Comparison of ENCODE assay signal across 1 cellular context in the genomic region with DNA sequence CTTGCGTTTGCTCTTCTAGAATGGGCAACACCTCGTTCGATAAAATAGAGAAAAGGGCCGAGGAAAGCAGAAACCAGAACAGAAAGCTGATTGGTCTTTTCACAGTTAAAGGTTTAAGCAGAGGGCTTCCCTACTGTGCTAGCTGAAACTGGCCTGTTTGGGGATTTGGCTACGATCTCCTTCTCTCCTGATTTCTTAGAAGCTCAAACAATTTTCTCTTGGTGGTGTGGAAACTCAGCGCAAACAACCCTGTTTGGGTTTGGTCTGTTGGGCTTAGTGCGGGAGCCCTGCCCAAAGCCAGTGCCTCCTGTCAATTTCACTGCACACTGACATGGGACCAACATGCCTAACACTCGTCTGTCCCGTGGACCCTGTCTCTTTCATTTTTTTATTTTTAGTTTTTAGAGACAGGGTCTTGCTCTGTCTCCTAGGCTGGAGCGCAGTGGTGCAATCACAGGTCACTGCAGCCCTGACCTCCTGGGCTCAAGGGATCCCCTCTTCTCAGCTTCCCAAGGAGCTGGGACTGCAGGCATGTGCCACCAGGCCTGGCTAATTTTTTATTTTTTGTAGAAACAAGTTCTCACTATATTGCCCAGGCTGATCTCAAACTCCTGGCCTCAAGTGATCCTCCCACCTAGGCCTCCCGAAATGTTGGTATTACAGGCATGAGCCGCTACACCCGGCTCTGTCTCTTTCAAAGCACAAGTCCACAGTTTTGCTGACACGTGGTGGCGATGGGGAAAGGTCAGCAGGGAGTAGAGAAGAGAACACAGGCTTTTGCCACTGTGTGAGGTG.
TF ChIP-seq lines count a peak whose summit lies in the region.

No MANE protein-coding gene starts in this region.

TF ChIP-seq in HepG2, 621 proteins besides CTCF, POLR2A, EP300 and RAD21 (continued from another document and continues in another):
- TF ChIP-seq GFI1 (CRISPR knock-in tag; IDR thresholded peaks at IDR 0.05; ENCODE audit: borderline replicate concordance) (no peak), ZFYVE20 (CRISPR knock-in tag; IDR thresholded peaks at IDR 0.05; ENCODE audit: borderline replicate concordance, low read depth) (no peak), HOXD1 (CRISPR knock-in tag; IDR thresholded peaks at IDR 0.05) (no peak), ZSCAN31 (CRISPR knock-in tag; IDR thresholded peaks at IDR 0.05; ENCODE audit: low read depth) (0 out of 2 replicates have a peak, but pooled peaks have one; percentile 38), NRL (CRISPR knock-in tag; IDR thresholded peaks at IDR 0.05; ENCODE audit: borderline replicate concordance) (no peak), ZSCAN12 (CRISPR knock-in tag; IDR thresholded peaks at IDR 0.05) (0 out of 2 replicates have a peak, but pooled peaks have one; percentile 12), ZNF75D (CRISPR knock-in tag; IDR thresholded peaks at IDR 0.05; ENCODE audit: borderline replicate concordance) (no peak), ZMYM3 (CRISPR knock-in tag; IDR thresholded peaks at IDR 0.05) (0 out of 2 replicates have a peak, but pooled peaks have one; percentile 21), KAT8 (CRISPR knock-in tag; IDR thresholded peaks at IDR 0.05) (peak; percentile 3; the same call in 1 of the 2 replicates), ZNF367 (CRISPR knock-in tag; IDR thresholded peaks at IDR 0.05; ENCODE audit: borderline replicate concordance) (no peak), ERF (CRISPR knock-in tag; IDR thresholded peaks at IDR 0.05) (peak; percentile 46; the same call in 1 of the 2 replicates), TAF15 (IDR thresholded peaks at IDR 0.05; ENCODE audit: low read depth, low read length, poor library complexity, severe bottlenecking) (no peak), MAFK (conservative IDR thresholded peaks at IDR 0.05 in 1 of 2, IDR thresholded peaks at IDR 0.05 in 1 of 2; ENCODE audit: low read length in 2 of 2) (peak in 1 of 2 experiments; percentile 35; a peak in 1 of 4 replicates), ASH2L (IDR thresholded peaks at IDR 0.05; ENCODE audit: insufficient read length, low read depth, low read length) (no peak), SIX1 (CRISPR knock-in tag; IDR thresholded peaks at IDR 0.05; ENCODE audit: borderline replicate concordance) (no peak), MIXL1 (CRISPR knock-in tag; IDR thresholded peaks at IDR 0.05) (no peak), ZNF879 (CRISPR knock-in tag; IDR thresholded peaks at IDR 0.05) (no peak), NFIC (IDR thresholded peaks at IDR 0.05; ENCODE audit: low read length) (no peak), ZNF441 (CRISPR knock-in tag; IDR thresholded peaks at IDR 0.05; ENCODE audit: borderline replicate concordance) (peak; percentile 24; the same call in 1 of the 2 replicates), CHD4 (IDR thresholded peaks at IDR 0.05; ENCODE audit: borderline replicate concordance, low read length) (no peak), ZNF232 (CRISPR knock-in tag; IDR thresholded peaks at IDR 0.05; ENCODE audit: borderline replicate concordance) (peak; percentile 56; the same call in 1 of the 2 replicates), NPAS2 (CRISPR knock-in tag; IDR thresholded peaks at IDR 0.05; ENCODE audit: borderline replicate concordance) (no peak), MEIS2 (CRISPR knock-in tag; IDR thresholded peaks at IDR 0.05) (no peak; the same call in 1 of the 2 replicates), ZFP41 (CRISPR knock-in tag; IDR thresholded peaks at IDR 0.05; ENCODE audit: borderline replicate concordance) (0 out of 2 replicates have a peak, but pooled peaks have one; percentile 4), PAWR (CRISPR knock-in tag; IDR thresholded peaks at IDR 0.05; ENCODE audit: borderline replicate concordance) (no peak), KDM1A (CRISPR knock-in tag; IDR thresholded peaks at IDR 0.05) (0 out of 2 replicates have a peak, but pooled peaks have one; percentile 37), ZNF3 (CRISPR knock-in tag; IDR thresholded peaks at IDR 0.05) (no peak), GABPA (IDR thresholded peaks at IDR 0.05; ENCODE audit: low read depth, low read length) (no peak), GABPA (CRISPR knock-in tag; IDR thresholded peaks at IDR 0.05; ENCODE audit: low read depth) (no peak), MED1 (CRISPR knock-in tag; IDR thresholded peaks at IDR 0.05) (no peak), ONECUT2 (CRISPR knock-in tag; IDR thresholded peaks at IDR 0.05) (no peak), FLYWCH1 (CRISPR knock-in tag; IDR thresholded peaks at IDR 0.05) (0 out of 2 replicates have a peak, but pooled peaks have one; percentile 41), ZNF207 (IDR thresholded peaks at IDR 0.05; ENCODE audit: borderline replicate concordance) (no peak), ARNTL (CRISPR knock-in tag; IDR thresholded peaks at IDR 0.05) (peak; percentile 42)
- TF ChIP-seq, protein P1, sequence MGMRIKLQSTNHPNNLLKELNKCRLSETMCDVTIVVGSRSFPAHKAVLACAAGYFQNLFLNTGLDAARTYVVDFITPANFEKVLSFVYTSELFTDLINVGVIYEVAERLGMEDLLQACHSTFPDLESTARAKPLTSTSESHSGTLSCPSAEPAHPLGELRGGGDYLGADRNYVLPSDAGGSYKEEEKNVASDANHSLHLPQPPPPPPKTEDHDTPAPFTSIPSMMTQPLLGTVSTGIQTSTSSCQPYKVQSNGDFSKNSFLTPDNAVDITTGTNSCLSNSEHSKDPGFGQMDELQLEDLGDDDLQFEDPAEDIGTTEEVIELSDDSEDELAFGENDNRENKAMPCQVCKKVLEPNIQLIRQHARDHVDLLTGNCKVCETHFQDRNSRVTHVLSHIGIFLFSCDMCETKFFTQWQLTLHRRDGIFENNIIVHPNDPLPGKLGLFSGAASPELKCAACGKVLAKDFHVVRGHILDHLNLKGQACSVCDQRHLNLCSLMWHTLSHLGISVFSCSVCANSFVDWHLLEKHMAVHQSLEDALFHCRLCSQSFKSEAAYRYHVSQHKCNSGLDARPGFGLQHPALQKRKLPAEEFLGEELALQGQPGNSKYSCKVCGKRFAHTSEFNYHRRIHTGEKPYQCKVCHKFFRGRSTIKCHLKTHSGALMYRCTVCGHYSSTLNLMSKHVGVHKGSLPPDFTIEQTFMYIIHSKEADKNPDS (CRISPR knock-in tag; IDR thresholded peaks at IDR 0.05), result no peak
- TF ChIP-seq, protein P2, sequence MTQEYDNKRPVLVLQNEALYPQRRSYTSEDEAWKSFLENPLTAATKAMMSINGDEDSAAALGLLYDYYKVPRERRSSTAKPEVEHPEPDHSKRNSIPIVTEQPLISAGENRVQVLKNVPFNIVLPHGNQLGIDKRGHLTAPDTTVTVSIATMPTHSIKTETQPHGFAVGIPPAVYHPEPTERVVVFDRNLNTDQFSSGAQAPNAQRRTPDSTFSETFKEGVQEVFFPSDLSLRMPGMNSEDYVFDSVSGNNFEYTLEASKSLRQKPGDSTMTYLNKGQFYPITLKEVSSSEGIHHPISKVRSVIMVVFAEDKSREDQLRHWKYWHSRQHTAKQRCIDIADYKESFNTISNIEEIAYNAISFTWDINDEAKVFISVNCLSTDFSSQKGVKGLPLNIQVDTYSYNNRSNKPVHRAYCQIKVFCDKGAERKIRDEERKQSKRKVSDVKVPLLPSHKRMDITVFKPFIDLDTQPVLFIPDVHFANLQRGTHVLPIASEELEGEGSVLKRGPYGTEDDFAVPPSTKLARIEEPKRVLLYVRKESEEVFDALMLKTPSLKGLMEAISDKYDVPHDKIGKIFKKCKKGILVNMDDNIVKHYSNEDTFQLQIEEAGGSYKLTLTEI (CRISPR knock-in tag; conservative IDR thresholded peaks at IDR 0.05), result no peak
- TF ChIP-seq, protein P3, sequence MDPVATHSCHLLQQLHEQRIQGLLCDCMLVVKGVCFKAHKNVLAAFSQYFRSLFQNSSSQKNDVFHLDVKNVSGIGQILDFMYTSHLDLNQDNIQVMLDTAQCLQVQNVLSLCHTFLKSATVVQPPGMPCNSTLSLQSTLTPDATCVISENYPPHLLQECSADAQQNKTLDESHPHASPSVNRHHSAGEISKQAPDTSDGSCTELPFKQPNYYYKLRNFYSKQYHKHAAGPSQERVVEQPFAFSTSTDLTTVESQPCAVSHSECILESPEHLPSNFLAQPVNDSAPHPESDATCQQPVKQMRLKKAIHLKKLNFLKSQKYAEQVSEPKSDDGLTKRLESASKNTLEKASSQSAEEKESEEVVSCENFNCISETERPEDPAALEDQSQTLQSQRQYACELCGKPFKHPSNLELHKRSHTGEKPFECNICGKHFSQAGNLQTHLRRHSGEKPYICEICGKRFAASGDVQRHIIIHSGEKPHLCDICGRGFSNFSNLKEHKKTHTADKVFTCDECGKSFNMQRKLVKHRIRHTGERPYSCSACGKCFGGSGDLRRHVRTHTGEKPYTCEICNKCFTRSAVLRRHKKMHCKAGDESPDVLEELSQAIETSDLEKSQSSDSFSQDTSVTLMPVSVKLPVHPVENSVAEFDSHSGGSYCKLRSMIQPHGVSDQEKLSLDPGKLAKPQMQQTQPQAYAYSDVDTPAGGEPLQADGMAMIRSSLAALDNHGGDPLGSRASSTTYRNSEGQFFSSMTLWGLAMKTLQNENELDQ (CRISPR knock-in tag; IDR thresholded peaks at IDR 0.05; ENCODE audit: borderline replicate concordance), result no peak
- TF ChIP-seq, protein P4, sequence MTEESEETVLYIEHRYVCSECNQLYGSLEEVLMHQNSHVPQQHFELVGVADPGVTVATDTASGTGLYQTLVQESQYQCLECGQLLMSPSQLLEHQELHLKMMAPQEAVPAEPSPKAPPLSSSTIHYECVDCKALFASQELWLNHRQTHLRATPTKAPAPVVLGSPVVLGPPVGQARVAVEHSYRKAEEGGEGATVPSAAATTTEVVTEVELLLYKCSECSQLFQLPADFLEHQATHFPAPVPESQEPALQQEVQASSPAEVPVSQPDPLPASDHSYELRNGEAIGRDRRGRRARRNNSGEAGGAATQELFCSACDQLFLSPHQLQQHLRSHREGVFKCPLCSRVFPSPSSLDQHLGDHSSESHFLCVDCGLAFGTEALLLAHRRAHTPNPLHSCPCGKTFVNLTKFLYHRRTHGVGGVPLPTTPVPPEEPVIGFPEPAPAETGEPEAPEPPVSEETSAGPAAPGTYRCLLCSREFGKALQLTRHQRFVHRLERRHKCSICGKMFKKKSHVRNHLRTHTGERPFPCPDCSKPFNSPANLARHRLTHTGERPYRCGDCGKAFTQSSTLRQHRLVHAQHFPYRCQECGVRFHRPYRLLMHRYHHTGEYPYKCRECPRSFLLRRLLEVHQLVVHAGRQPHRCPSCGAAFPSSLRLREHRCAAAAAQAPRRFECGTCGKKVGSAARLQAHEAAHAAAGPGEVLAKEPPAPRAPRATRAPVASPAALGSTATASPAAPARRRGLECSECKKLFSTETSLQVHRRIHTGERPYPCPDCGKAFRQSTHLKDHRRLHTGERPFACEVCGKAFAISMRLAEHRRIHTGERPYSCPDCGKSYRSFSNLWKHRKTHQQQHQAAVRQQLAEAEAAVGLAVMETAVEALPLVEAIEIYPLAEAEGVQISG (CRISPR knock-in tag; IDR thresholded peaks at IDR 0.05), result no peak
- TF ChIP-seq, protein P5, sequence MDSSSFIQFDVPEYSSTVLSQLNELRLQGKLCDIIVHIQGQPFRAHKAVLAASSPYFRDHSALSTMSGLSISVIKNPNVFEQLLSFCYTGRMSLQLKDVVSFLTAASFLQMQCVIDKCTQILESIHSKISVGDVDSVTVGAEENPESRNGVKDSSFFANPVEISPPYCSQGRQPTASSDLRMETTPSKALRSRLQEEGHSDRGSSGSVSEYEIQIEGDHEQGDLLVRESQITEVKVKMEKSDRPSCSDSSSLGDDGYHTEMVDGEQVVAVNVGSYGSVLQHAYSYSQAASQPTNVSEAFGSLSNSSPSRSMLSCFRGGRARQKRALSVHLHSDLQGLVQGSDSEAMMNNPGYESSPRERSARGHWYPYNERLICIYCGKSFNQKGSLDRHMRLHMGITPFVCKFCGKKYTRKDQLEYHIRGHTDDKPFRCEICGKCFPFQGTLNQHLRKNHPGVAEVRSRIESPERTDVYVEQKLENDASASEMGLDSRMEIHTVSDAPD (CRISPR knock-in tag; IDR thresholded peaks at IDR 0.05), result no peak
- TF ChIP-seq, protein P6, sequence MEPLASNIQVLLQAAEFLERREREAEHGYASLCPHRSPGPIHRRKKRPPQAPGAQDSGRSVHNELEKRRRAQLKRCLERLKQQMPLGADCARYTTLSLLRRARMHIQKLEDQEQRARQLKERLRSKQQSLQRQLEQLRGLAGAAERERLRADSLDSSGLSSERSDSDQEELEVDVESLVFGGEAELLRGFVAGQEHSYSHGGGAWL (CRISPR knock-in tag; IDR thresholded peaks at IDR 0.05), result 0 out of 2 replicates have a peak, but pooled peaks have one; percentile 60
- TF ChIP-seq, protein P7, sequence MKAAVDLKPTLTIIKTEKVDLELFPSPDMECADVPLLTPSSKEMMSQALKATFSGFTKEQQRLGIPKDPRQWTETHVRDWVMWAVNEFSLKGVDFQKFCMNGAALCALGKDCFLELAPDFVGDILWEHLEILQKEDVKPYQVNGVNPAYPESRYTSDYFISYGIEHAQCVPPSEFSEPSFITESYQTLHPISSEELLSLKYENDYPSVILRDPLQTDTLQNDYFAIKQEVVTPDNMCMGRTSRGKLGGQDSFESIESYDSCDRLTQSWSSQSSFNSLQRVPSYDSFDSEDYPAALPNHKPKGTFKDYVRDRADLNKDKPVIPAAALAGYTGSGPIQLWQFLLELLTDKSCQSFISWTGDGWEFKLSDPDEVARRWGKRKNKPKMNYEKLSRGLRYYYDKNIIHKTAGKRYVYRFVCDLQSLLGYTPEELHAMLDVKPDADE (CRISPR knock-in tag; IDR thresholded peaks at IDR 0.05), result 0 out of 2 replicates have a peak, but pooled peaks have one; percentile 32
- TF ChIP-seq, protein P8, sequence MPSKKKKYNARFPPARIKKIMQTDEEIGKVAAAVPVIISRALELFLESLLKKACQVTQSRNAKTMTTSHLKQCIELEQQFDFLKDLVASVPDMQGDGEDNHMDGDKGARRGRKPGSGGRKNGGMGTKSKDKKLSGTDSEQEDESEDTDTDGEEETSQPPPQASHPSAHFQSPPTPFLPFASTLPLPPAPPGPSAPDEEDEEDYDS (CRISPR knock-in tag; IDR thresholded peaks at IDR 0.05), result peak; percentile 33; the same call in 1 of the 2 replicates
- TF ChIP-seq, protein P9, sequence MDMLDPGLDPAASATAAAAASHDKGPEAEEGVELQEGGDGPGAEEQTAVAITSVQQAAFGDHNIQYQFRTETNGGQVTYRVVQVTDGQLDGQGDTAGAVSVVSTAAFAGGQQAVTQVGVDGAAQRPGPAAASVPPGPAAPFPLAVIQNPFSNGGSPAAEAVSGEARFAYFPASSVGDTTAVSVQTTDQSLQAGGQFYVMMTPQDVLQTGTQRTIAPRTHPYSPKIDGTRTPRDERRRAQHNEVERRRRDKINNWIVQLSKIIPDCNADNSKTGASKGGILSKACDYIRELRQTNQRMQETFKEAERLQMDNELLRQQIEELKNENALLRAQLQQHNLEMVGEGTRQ (IDR thresholded peaks at IDR 0.05; ENCODE audit: low read depth, low read length), result no peak
- TF ChIP-seq, protein P9 (CRISPR knock-in tag; IDR thresholded peaks at IDR 0.05; ENCODE audit: borderline replicate concordance), result peak; percentile 28; the same call in 1 of the 2 replicates
- TF ChIP-seq, protein P10, sequence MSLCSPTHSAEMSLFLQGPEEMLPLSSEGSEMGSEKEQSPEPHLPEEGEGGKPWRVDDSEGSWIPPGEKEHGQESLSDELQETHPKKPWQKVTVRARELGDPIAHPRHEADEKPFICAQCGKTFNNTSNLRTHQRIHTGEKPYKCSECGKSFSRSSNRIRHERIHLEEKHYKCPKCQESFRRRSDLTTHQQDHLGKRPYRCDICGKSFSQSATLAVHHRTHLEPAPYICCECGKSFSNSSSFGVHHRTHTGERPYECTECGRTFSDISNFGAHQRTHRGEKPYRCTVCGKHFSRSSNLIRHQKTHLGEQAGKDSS (CRISPR knock-in tag; IDR thresholded peaks at IDR 0.05; ENCODE audit: borderline replicate concordance, low read depth), result no peak; the same call in 1 of the 2 replicates
